ENCODE assay signal across 17 cellular contexts in the genomic region with DNA sequence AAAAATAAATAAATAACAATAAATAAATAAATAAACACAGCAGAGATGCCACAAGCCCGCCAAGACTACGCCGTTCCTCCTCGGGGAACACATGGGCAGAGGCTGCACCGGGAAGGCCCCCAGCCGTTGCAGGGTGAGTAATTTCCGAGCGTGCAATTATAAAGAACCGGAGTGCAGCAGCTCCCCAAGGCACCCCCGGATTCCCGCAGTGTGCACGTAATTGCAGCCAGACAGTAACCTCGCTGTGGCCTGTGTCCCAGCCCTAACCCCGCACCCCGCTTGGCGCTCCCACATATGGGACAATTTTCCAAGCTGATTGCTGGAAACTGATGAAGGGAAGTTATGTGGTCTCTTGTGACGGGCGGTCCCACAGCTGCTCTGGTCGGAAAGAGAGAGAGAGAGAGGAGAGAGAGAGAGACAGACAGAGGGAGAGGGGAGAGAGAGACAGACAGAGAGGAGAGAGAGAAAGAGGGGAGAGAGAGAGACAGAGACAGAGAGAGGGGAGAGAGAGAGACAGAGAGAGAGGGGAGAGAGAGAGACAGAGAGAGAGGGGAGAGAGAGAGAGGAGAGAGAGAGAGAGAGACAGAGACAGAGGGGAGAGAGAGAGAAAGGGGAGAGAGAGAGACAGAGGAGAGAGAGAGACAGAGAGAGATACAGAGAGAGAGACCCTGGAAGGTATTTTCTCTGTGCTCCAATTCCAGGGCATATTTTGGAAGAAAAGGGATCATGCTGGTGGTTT.
A peak's percentile ranks its signal among the peaks of the same experiment; 100 is the strongest.
DNase-seq lines count a peak whose midpoint lies in the region; ATAC-seq and TF ChIP-seq lines count a peak whose summit lies in the region.
"Had no signal": no experiment of that assay in that cellular context is flagged by ENCODE, and none has a peak within 500 bp of the region (broad histone marks: within the 10 kb centered on the region; RNA-seq: fewer than 3 reads in every experiment).

No MANE protein-coding gene starts in this region.

- H3K9ac ChIP-seq in BLaER1 treated with 17β-estradiol and CSF1 and Interleukin-3, amounts not matched to agents 10 nM and 100 nM = no peak overlapping the region

- DNase-seq in RPMI7951 (ENCODE audit: low read depth) (peak; percentile 69), fibroblast of peridontal ligament (ENCODE audit: extremely low read depth) (peak; percentile 9), stromal cell of bone marrow (ENCODE audit: low read depth) (peak; percentile 3), chondrocyte (ENCODE audit: low spot score) (no peak), SK-N-DZ (ENCODE audit: low spot score) (no peak)
- DNase-seq: Caco-2; CD4-positive, CD25-positive, alpha-beta regulatory T cell; NCI-H1417 treated with DMSO at 0.1 percent for 48 hours; NCI-H2029 treated with DMSO at 0.1 percent for 48 hours; NCI-H2171 treated with DMSO at 0.1 percent for 48 hours; NCI-H446 treated with DMSO at 0.1 percent for 48 hours had no signal

- H4K20me1 ChIP-seq in BLaER1 treated with 17β-estradiol and CSF1 and Interleukin-3, amounts not matched to agents 10 nM and 100 nM = no peaks in the 10 kb centered on the region

- peaks cover 0 to 12% (median 8%) of the 10 kb centered on the region in 10 experiments; a peak in 9 of 20 replicates for H3K4me1 ChIP-seq in BLaER1 treated with 17β-estradiol and CSF1 and Interleukin-3, amounts not matched to agents 10 nM and 100 nM
- H3K4me1 ChIP-seq: A549, Caco-2 had no signal

- H3K27me3 ChIP-seq in BLaER1 treated with 17β-estradiol and CSF1 and Interleukin-3, amounts not matched to agents 10 nM and 100 nM = no peaks in the 10 kb centered on the region

- no peak overlapping the region for H3K27ac Mint-ChIP-seq in chondrocyte (ENCODE audit: unreplicated experiment)
- H3K27ac Mint-ChIP-seq: CD4-positive, CD25-positive, alpha-beta regulatory T cell; GM23338 had no signal

- no peaks in the 10 kb centered on the region for H3K36me3 ChIP-seq in BLaER1 treated with 17β-estradiol and CSF1 and Interleukin-3, amounts not matched to agents 10 nM and 100 nM

- H3K4me1 Mint-ChIP-seq in chondrocyte (ENCODE audit: low read depth) = no peaks in the 10 kb centered on the region
- H3K4me1 Mint-ChIP-seq: CD4-positive, CD25-positive, alpha-beta regulatory T cell; GM23338 had no signal

- peaks cover 4% of the 10 kb centered on the region for H3K9me3 Mint-ChIP-seq in chondrocyte (ENCODE audit: low read depth)

- no peaks in the 10 kb centered on the region for H3K36me3 Mint-ChIP-seq in chondrocyte (ENCODE audit: low read depth)
- H3K36me3 Mint-ChIP-seq: CD4-positive, CD25-positive, alpha-beta regulatory T cell had no signal

- H3K4me3 Mint-ChIP-seq in chondrocyte (ENCODE audit: unreplicated experiment) = no peak overlapping the region
- H3K4me3 Mint-ChIP-seq: CD4-positive, CD25-positive, alpha-beta regulatory T cell; GM23338 had no signal

- H3K4me2 ChIP-seq in BLaER1 treated with 17β-estradiol and CSF1 and Interleukin-3, amounts not matched to agents 10 nM and 100 nM = peak overlapping the region in 7 of 11 experiments; percentile 10 to 60 (median 34); a peak in 11 of 22 replicates
- H3K4me2 ChIP-seq: A549, GM23338 had no signal

- no peak overlapping the region for H3K27ac ChIP-seq in BLaER1 treated with 17β-estradiol and CSF1 and Interleukin-3, amounts not matched to agents 10 nM and 100 nM
- H3K27ac ChIP-seq: A549, SK-N-MC had no signal

- TF ChIP-seq CTCF in chondrocyte (IDR thresholded peaks at IDR 0.05) = no peak

- H3K9me3 ChIP-seq in BLaER1 treated with 17β-estradiol and CSF1 and Interleukin-3, amounts not matched to agents 10 nM and 100 nM (replicated peaks in 1 of 11) = peaks cover 4 to 20% (median 12%) of the 10 kb centered on the region in 11 experiments; a peak in 16 of 22 replicates
- H3K9me3 ChIP-seq: Caco-2 had no signal

- H3K27me3 Mint-ChIP-seq in chondrocyte (ENCODE audit: low read depth) = no peaks in the 10 kb centered on the region
- H3K27me3 Mint-ChIP-seq: CD4-positive, CD25-positive, alpha-beta regulatory T cell had no signal

- no peak for ATAC-seq in activated CD4-positive, CD25-positive, alpha-beta regulatory T cell treated with anti-CD3 and anti-CD28 coated beads, Interleukin-2, amount 50 U/mL, for 24 hours
- ATAC-seq: A549, GM23338, K562 had no signal

- H3K4me3 ChIP-seq in BLaER1 treated with 17β-estradiol and CSF1 and Interleukin-3, amounts not matched to agents 10 nM and 100 nM = no peak overlapping the region
- H3K4me3 ChIP-seq: A549, GM23338, K562, SK-N-MC had no signal

Comparison
In these comparisons a context has a peak if more than half of its experiments do, and no peak if none do; other contexts are left out.
1. DNase-seq: peak in RPMI7951 (single experiment), fibroblast of peridontal ligament (single experiment) and stromal cell of bone marrow (single experiment); none in chondrocyte (single experiment) and SK-N-DZ (single experiment).